8 cellular contexts compared by ENCODE assay signal in the genomic region with DNA sequence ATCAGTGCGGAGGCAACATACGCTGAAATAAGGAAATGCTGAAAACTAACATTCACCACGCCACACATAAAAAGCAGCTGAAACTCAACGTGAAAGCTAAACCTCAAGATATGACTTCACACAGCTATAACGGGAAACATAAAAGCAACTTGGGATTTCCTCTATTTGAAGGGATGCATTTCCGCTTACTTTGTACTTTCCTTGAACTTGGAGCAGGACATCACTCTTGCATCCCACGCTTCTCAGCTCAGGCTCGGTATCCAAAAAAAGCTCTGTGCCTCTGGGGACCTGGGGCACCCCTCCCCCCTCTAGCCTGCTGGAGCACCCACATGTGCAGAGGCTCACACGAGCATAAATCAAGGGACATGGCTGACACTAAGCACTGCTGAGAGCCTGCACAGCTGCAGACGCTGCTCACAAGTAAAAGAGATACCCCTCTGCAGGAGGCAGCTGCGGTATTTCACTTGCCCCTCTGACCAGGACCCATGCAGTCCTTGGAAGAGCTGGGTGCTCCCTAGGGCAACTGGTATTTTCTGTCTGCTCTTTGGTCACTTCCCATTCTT. TPM values are rescaled to one million over a fixed set of nuclear protein-coding genes. Genes with fewer than 3 reads are reported as not detected.
DNase-seq lines count a peak whose midpoint lies in the region; ATAC-seq, FAIRE-seq and TF ChIP-seq lines count a peak whose summit lies in the region.

No MANE protein-coding gene starts in this region.

- H3K27ac ChIP-seq in A673 (ENCODE audit: low read depth, low read length, poor library complexity, severe bottlenecking) (peak overlapping the region; percentile 8), kidney (ENCODE audit: low read depth in 2 of 2, low read length in 2 of 2) (peak overlapping the region; percentile 22 to 48)

- peak; percentile 97 for DNase-seq in A673 (ENCODE audit: low spot score)
- peak; percentile 70 for DNase-seq in SK-N-DZ (ENCODE audit: low spot score)
- peak; percentile 92 for DNase-seq in kidney
- no peak for DNase-seq in kidney tubule cell (ENCODE audit: low spot score)
- DNase-seq in Caco-2: no peak
- DNase-seq in 8988T: no peak

- FAIRE-seq in kidney (lab: Jason Lieb, UNC): no peak

- H3K9me3 Mint-ChIP-seq in Caco-2 (ENCODE audit: unreplicated experiment): no peaks in the 10 kb centered on the region

- H3K4me1 ChIP-seq in A673 (ENCODE audit: insufficient read depth, low read length, poor library complexity, severe bottlenecking): peaks cover 57% of the 10 kb centered on the region
- H3K4me1 ChIP-seq in kidney (ENCODE audit: control insufficient read depth in 1 of 2, insufficient read depth in 1 of 2, low read depth in 1 of 2, low read length in 2 of 2): peaks cover 15 to 26% of the 10 kb centered on the region in 2 donors
- no peaks in the 10 kb centered on the region; the same call in 1 of the 2 replicates for H3K4me1 ChIP-seq in Caco-2

- intact Hi-C loops in A673 (cut with micrococcal nuclease; ENCODE audit: unreplicated experiment): no loop called here
- intact Hi-C loops in kidney (cut with DNase I): no loop called here
- intact Hi-C loops in Caco-2 (cut with micrococcal nuclease; ENCODE audit: unreplicated experiment): no loop called here

- TF ChIP-seq CTCF in A673 (conservative IDR thresholded peaks at IDR 0.05; ENCODE audit: low read depth, low read length) (no peak), kidney (IDR thresholded peaks at IDR 0.05; ENCODE audit: borderline replicate concordance, extremely low read depth, insufficient read depth) (no peak), Caco-2 (IDR thresholded peaks at IDR 0.05; ENCODE audit: insufficient read depth in 1 of 2, low read depth in 1 of 2, low read length in 1 of 2, severe bottlenecking in 1 of 2, unreplicated experiment in 1 of 2) (no peak)

- peak; percentile 86 for ATAC-seq in GM18873 (IDR thresholded peaks at IDR 0.05; ENCODE audit: low FRiP score, unreplicated experiment)
- ATAC-seq in HG02981 (IDR thresholded peaks at IDR 0.05; ENCODE audit: unreplicated experiment): peak; percentile 87

- H3K36me3 Mint-ChIP-seq in Caco-2 (ENCODE audit: insufficient read depth, unreplicated experiment): peaks cover 4% of the 10 kb centered on the region

- peak overlapping the region; percentile 19 for H3K4me3 ChIP-seq in A673 (ENCODE audit: low read depth, low read length, poor library complexity, severe bottlenecking)
- H3K4me3 ChIP-seq in kidney (ENCODE audit: low read length in 2 of 2): no peak overlapping the region
- no peak overlapping the region for H3K4me3 ChIP-seq in Caco-2 (ENCODE audit: low read depth, low read length)

- POLR2A ChIA-PET in A673 (lab: Charles Lee; ENCODE audit: low non-redundant PET) (interaction anchor here (0.6 kb wide), 1 partner anchor 176 kb away, joined by 5 read pairs; no protein-coding TSS in a partner anchor), Caco-2 (lab: Charles Lee) (no interaction called here)

- no peaks in the 10 kb centered on the region for H3K36me3 ChIP-seq in A673 (ENCODE audit: insufficient read depth, low read length, poor library complexity, severe bottlenecking)
- H3K36me3 ChIP-seq in kidney (ENCODE audit: control insufficient read depth in 1 of 2, insufficient read depth in 2 of 2, low read length in 2 of 2): no peaks in the 10 kb centered on the region
- no peaks in the 10 kb centered on the region for H3K36me3 ChIP-seq in Caco-2 (ENCODE audit: control insufficient read depth, insufficient read depth, low read length)

- peaks cover 26% of the 10 kb centered on the region for H3K4me1 Mint-ChIP-seq in Caco-2 (ENCODE audit: low read depth, unreplicated experiment)

- H3K27me3 ChIP-seq in A673 (replicated peaks; ENCODE audit: insufficient read depth, low read depth, low read length, poor library complexity) (peaks cover 27% of the 10 kb centered on the region), Caco-2 (replicated peaks; ENCODE audit: control insufficient read depth, insufficient read depth, low read length) (no peaks in the 10 kb centered on the region)

- H3K9ac ChIP-seq in kidney (ENCODE audit: low read length in 2 of 2): peak overlapping the region in 1 of 2 donors; percentile 28

- no peaks in the 10 kb centered on the region for H3K9me3 ChIP-seq in A673 (ENCODE audit: low read depth, low read length, poor library complexity, severe bottlenecking)
- no peaks in the 10 kb centered on the region for H3K9me3 ChIP-seq in kidney (ENCODE audit: control insufficient read depth in 1 of 2, low read length in 2 of 2)
- H3K9me3 ChIP-seq in Caco-2: no peaks in the 10 kb centered on the region

- H3K4me3 Mint-ChIP-seq in Caco-2 (ENCODE audit: unreplicated experiment): no peak overlapping the region

- no peak overlapping the region for H3K27ac Mint-ChIP-seq in Caco-2 (ENCODE audit: unreplicated experiment)

- no peaks in the 10 kb centered on the region for H3K27me3 Mint-ChIP-seq in Caco-2 (ENCODE audit: insufficient read depth, unreplicated experiment)

- CTCF ChIA-PET in A673 (lab: Charles Lee) (interaction anchor here (0.5 to 1.1 kb wide), 2 partner anchors 48 to 141 kb away, joined by 4 to 5 read pairs; no protein-coding TSS in a partner anchor), Caco-2 (lab: Charles Lee) (no interaction called here)

- no TSS peak for BruUV-seq in A673 (replicated peaks; lab: Mats Ljungman, UMichigan)
- BruUV-seq in Caco-2 (replicated peaks; lab: Mats Ljungman, UMichigan): no TSS peak

RNA-seq across cellular contexts. Expression of gene PARD3, which starts 34.2 kb away (rescaled TPM):
- total RNA-seq in A673 (2021) (28.0 and 32.3 TPM in 2 replicates), kidney (47.5 TPM), Caco-2 (2022) (74.9 and 80.7 TPM in 2 replicates)
- 28.3 and 30.0 TPM in 2 replicates for polyA plus RNA-seq in SK-N-DZ (2014; cell fraction: cytosol; rRNA removed)
- polyA plus RNA-seq in SK-N-DZ (2014; cell fraction: nucleus; rRNA removed): 14.3 and 17.2 TPM in 2 replicates
- 21.1 TPM for polyA plus RNA-seq in kidney (ENCODE audit: insufficient read depth, low read depth, low replicate concordance)

Comparison
In these comparisons a context has a peak if more than half of its experiments do, and no peak if none do; other contexts are left out.
1. DNase-seq: peak in A673 (single experiment), SK-N-DZ (single experiment) and kidney (single experiment); none in kidney tubule cell (single experiment), Caco-2 (0 of 2) and 8988T (single experiment).